ENCODE assay signal across 1 cellular context in genomic region chr2:240921319-240922233, GRCh38.
TF ChIP-seq lines count a peak whose summit lies in the region.

No MANE protein-coding gene starts in this region.

TF ChIP-seq in SK-N-SH treated with all-trans-retinoic acid at 6 μM for 48 hours, 23 proteins besides CTCF, POLR2A, EP300 and RAD21 (continued from another document):
- TF ChIP-seq PATZ1 (CRISPR knock-in tag; IDR thresholded peaks at IDR 0.05; ENCODE audit: borderline replicate concordance): no peak
